33 cellular contexts compared by ENCODE assay signal in genomic region chr17:4478318-4478830, GRCh38.
"Had no signal": no experiment of that assay in that cellular context is flagged by ENCODE, and none has a peak within 500 bp of the region (broad histone marks: within the 10 kb centered on the region; RNA-seq: fewer than 3 reads in every experiment).

No MANE protein-coding gene starts in this region.

- H3K27me3 Mint-ChIP-seq: activated CD4-positive, alpha-beta T cell treated with anti-CD3 and anti-CD28 coated beads, Interleukin-2, amount 10 ng/mL, durations not matched to agents 24 days and 14 days; activated CD8-positive, alpha-beta T cell treated with anti-CD3 and anti-CD28 coated beads for 36 hours; activated naive CD8-positive, alpha-beta T cell; effector memory CD8-positive, alpha-beta T cell; T-helper 17 cell had no signal

- DNase-seq: activated CD4-positive, alpha-beta T cell treated with anti-CD3 and anti-CD28 coated beads, Interleukin-2, amount 10 ng/mL, durations not matched to agents 24 days and 14 days; activated CD4-positive, CD25-positive, alpha-beta regulatory T cell treated with anti-CD3 and anti-CD28 coated beads, Interleukin-2, amount 50 U/mL, for 72 hours; activated CD8-positive, alpha-beta T cell treated with anti-CD3 and anti-CD28 coated beads for 36 hours; activated T-cell treated with anti-CD3 and anti-CD28 coated beads, Interleukin-2, amount 50 U/mL, for 4 hours; anterior cingulate cortex; cerebellar nuclear complex; dorsolateral prefrontal cortex; effector memory CD8-positive, alpha-beta T cell; erythroblast; foreskin fibroblast; hypothalamus; immature natural killer cell; kidney glomerular epithelial cell; lower lobe of right lung; mesendoderm; pancreas; retina; sigmoid colon; stimulated activated CD4-positive, alpha-beta T cell treated with anti-CD3 and anti-CD28 coated beads, Interleukin-1b, Interleukin-23, amount 100 ng/mL, for 48 hours; stimulated activated CD4-positive, alpha-beta T cell treated with anti-CD3 and anti-CD28 coated beads, Interleukin-4, amount 100 ng/mL, for 4 hours; stimulated activated CD8-positive, alpha-beta memory T cell treated with anti-CD3 and anti-CD28 coated beads, Interleukin-4, amount 100 ng/mL, for 48 hours; stimulated activated naive B cell treated with anti-CD40 and anti-IgM and Interleukin-4, amounts not matched to agents 10 μg/mL and 1 μg/mL and 100 μg/mL, for 72 hours; stomach; T-helper 17 cell; T1000; thyroid gland; upper lobe of right lung; WERI-Rb-1 had no signal

- H3K27ac Mint-ChIP-seq: activated CD4-positive, alpha-beta T cell treated with anti-CD3 and anti-CD28 coated beads, Interleukin-2, amount 10 ng/mL, durations not matched to agents 24 days and 14 days; activated CD8-positive, alpha-beta T cell treated with anti-CD3 and anti-CD28 coated beads for 36 hours; activated naive CD8-positive, alpha-beta T cell; activated T-helper 2 cell treated with anti-CD3 and anti-CD28 coated beads, Interferon-gamma antibody, Interleukin-2, Interleukin-4, amounts not matched to agents 10 μg/mL and 5 μg/mL and 100 μg/mL, durations not matched to agents 14 hours and 24 hours and 36 hours; effector memory CD8-positive, alpha-beta T cell; natural killer cell treated with Interleukin-12 subunit alpha and Interleukin-12 subunit beta and Interleukin-15 and Interleukin-18, amount 100 ng/mL, for 72 hours; stimulated activated naive B cell treated with anti-CD40 and anti-IgM and Interleukin-4, amounts not matched to agents 10 μg/mL and 1 μg/mL and 100 μg/mL, for 72 hours had no signal

- H3K9me3 Mint-ChIP-seq: activated CD4-positive, alpha-beta T cell treated with anti-CD3 and anti-CD28 coated beads, Interleukin-2, amount 10 ng/mL, durations not matched to agents 24 days and 14 days; activated CD8-positive, alpha-beta T cell treated with anti-CD3 and anti-CD28 coated beads for 36 hours; activated T-cell treated with anti-CD3 and anti-CD28 coated beads, Interleukin-2, amount 50 U/mL, for 4 hours; activated T-helper 2 cell treated with anti-CD3 and anti-CD28 coated beads, Interferon-gamma antibody, Interleukin-2, Interleukin-4, amounts not matched to agents 10 μg/mL and 5 μg/mL and 100 μg/mL, durations not matched to agents 14 hours and 24 hours and 36 hours; effector memory CD8-positive, alpha-beta T cell; immature natural killer cell; natural killer cell treated with Interleukin-12 subunit alpha and Interleukin-12 subunit beta and Interleukin-15 and Interleukin-18, amount 100 ng/mL, for 72 hours; stimulated activated naive B cell treated with anti-CD40 and anti-IgM and Interleukin-4, amounts not matched to agents 10 μg/mL and 1 μg/mL and 100 μg/mL, for 72 hours had no signal

- H3K36me3 Mint-ChIP-seq: activated naive CD8-positive, alpha-beta T cell; immature natural killer cell; natural killer cell treated with Interleukin-12 subunit alpha and Interleukin-12 subunit beta and Interleukin-15 and Interleukin-18, amount 100 ng/mL, for 72 hours had no signal

- H3K4me3 Mint-ChIP-seq: activated CD4-positive, alpha-beta T cell treated with anti-CD3 and anti-CD28 coated beads, Interleukin-2, amount 10 ng/mL, durations not matched to agents 24 days and 14 days; activated CD8-positive, alpha-beta T cell treated with anti-CD3 and anti-CD28 coated beads for 36 hours; activated naive CD8-positive, alpha-beta T cell; activated T-cell treated with anti-CD3 and anti-CD28 coated beads, Interleukin-2, amount 50 U/mL, for 4 hours; effector memory CD8-positive, alpha-beta T cell; immature natural killer cell; natural killer cell treated with Interleukin-12 subunit alpha and Interleukin-12 subunit beta and Interleukin-15 and Interleukin-18, amount 100 ng/mL, for 72 hours; stimulated activated naive B cell treated with anti-CD40 and anti-IgM and Interleukin-4, amounts not matched to agents 10 μg/mL and 1 μg/mL and 100 μg/mL, for 72 hours; T-helper 17 cell had no signal

- ATAC-seq: activated CD8-positive, alpha-beta T cell treated with anti-CD3 and anti-CD28 coated beads for 36 hours; activated T-cell treated with anti-CD3 and anti-CD28 coated beads, Interleukin-2, amount 50 U/mL, for 4 hours; effector memory CD8-positive, alpha-beta T cell; heart left ventricle; left lobe of liver; lower lobe of right lung; natural killer cell treated with Interleukin-12 subunit alpha and Interleukin-12 subunit beta and Interleukin-15 and Interleukin-18, amount 100 ng/mL, for 72 hours; pancreas; stimulated activated naive B cell treated with anti-CD40 and anti-IgM and Interleukin-4, amounts not matched to agents 10 μg/mL and 1 μg/mL and 100 μg/mL, for 72 hours; T-helper 17 cell; upper lobe of right lung had no signal
